16 cellular contexts compared by ENCODE assay signal in genomic region chr1:201964266-201964665, GRCh38. TPM values are rescaled to one million over a fixed set of nuclear protein-coding genes. Genes with fewer than 3 reads are reported as not detected.
"Had no signal": no experiment of that assay in that cellular context is flagged by ENCODE, and none has a peak within 500 bp of the region (broad histone marks: within the 10 kb centered on the region; RNA-seq: fewer than 3 reads in every experiment).

No MANE protein-coding gene starts in this region.

- H3K9me3 ChIP-seq: esophagus muscularis mucosa, spleen, transverse colon had no signal

- H3K27me3 ChIP-seq: brain microvascular endothelial cell, esophagus muscularis mucosa, foreskin keratinocyte, spleen, transverse colon had no signal

- H3K4me3 Mint-ChIP-seq: activated naive CD4-positive, alpha-beta T cell treated with anti-CD3 and anti-CD28 coated beads for 36 hours; natural killer cell had no signal

- DNase-seq: activated CD4-positive, alpha-beta T cell treated with anti-CD3 and anti-CD28 coated beads for 48 hours; activated naive CD4-positive, alpha-beta T cell treated with anti-CD3 and anti-CD28 coated beads for 36 hours; brain microvascular endothelial cell; foreskin keratinocyte; head of caudate nucleus; natural killer cell; right cardiac atrium; spleen; stimulated activated CD4-positive, alpha-beta T cell treated with anti-CD3 and anti-CD28 coated beads, Interleukin-1b, Interleukin-23, amount 100 ng/mL, for 48 hours; stimulated activated naive CD4-positive, alpha-beta T cell; substantia nigra; transverse colon had no signal

- H3K4me3 ChIP-seq: esophagus muscularis mucosa, spleen, transverse colon had no signal

- H3K9me3 Mint-ChIP-seq: activated naive CD4-positive, alpha-beta T cell treated with anti-CD3 and anti-CD28 coated beads for 36 hours; natural killer cell had no signal

- H3K27ac ChIP-seq: brain microvascular endothelial cell, foreskin keratinocyte, spleen, transverse colon had no signal

- H3K27ac Mint-ChIP-seq: activated naive CD4-positive, alpha-beta T cell treated with anti-CD3 and anti-CD28 coated beads for 36 hours; natural killer cell had no signal

- H3K4me1 ChIP-seq: esophagus muscularis mucosa, foreskin keratinocyte, spleen, transverse colon had no signal

- ATAC-seq: foreskin keratinocyte, natural killer cell, right cardiac atrium had no signal

RNA-seq across cellular contexts. Expression of gene LMOD1, which starts 17.9 kb away (rescaled TPM):
- total RNA-seq: activated naive CD4-positive, alpha-beta T cell treated with anti-CD3 and anti-CD28 coated beads for 36 hours; foreskin keratinocyte; lung microvascular endothelial cell; mononuclear cell; natural killer cell; T-helper 1 cell treated with Interleukin-12 subunit alpha and Interleukin-12 subunit beta and Interleukin-4 antibody, amounts not matched to agents 30 ng/mL and 1 ng/mL, for 36 hours had no signal
